ENCODE assay signal across 18 cellular contexts in genomic region chr5:169917425-169917824, GRCh38.
DNase-seq lines count a peak whose midpoint lies in the region; ATAC-seq, FAIRE-seq and TF ChIP-seq lines count a peak whose summit lies in the region.
"Had no signal": no experiment of that assay in that cellular context is flagged by ENCODE, and none has a peak within 500 bp of the region (broad histone marks: within the 10 kb centered on the region; RNA-seq: fewer than 3 reads in every experiment).

No MANE protein-coding gene starts in this region.

- H3K36me3 ChIP-seq in IMR-90 (ENCODE audit: control insufficient read depth, insufficient read depth, low read length) = no peaks in the 10 kb centered on the region
- no peaks in the 10 kb centered on the region for H3K36me3 ChIP-seq in K562 (ENCODE audit: control insufficient read depth, insufficient read depth, low read length)
- no peaks in the 10 kb centered on the region for H3K36me3 ChIP-seq in mesenchymal stem cell (ENCODE audit: control insufficient read depth in 1 of 2, insufficient read depth in 2 of 2, low read depth in 1 of 2, low read length in 2 of 2)

- H4K20me1 ChIP-seq in IMR-90 (ENCODE audit: insufficient read depth, low read length) = 0 out of 2 replicates have a peak, but pooled peaks cover 4% of the 10 kb centered on the region
- no peaks in the 10 kb centered on the region for H4K20me1 ChIP-seq in K562 (replicated peaks; ENCODE audit: control insufficient read depth, insufficient read depth, low read length)

- CTCF ChIA-PET in IMR-90 (lab: Yijun Ruan, JAX) = interaction anchor here (1.3 kb wide), 1 partner anchor 63 kb away, joined by 4 read pairs; the partner anchor contains the start of gene INSYN2B
- CTCF ChIA-PET in K562 (lab: Yijun Ruan, JAX; ENCODE audit: low intra/inter-chr PET ratio) = no interaction called here

- TF ChIP-seq RAD21 in IMR-90 (IDR thresholded peaks at IDR 0.05; ENCODE audit: low read length) = no peak
- TF ChIP-seq RAD21 in K562 (CRISPR knock-in tag; conservative IDR thresholded peaks at IDR 0.05 in 1 of 2, IDR thresholded peaks at IDR 0.05 in 1 of 2) = no peak

- no peak overlapping the region for H3K18ac ChIP-seq in IMR-90 (ENCODE audit: low read depth, low read length)
- H3K18ac ChIP-seq in mesenchymal stem cell (ENCODE audit: low read depth in 1 of 2, low read length in 2 of 2) = no peak overlapping the region

- no peak overlapping the region for H2BK5ac ChIP-seq in IMR-90 (ENCODE audit: low read depth, low read length, poor library complexity, severe bottlenecking)
- no peak overlapping the region for H2BK5ac ChIP-seq in mesenchymal stem cell (ENCODE audit: low read depth, low read length, poor library complexity, severe bottlenecking)

- no peaks in the 10 kb centered on the region for H3K27me3 ChIP-seq in IMR-90 (ENCODE audit: control insufficient read depth, insufficient read depth, low read length)
- peaks cover 0 to 4% of the 10 kb centered on the region in 2 experiments; a peak in 1 of 5 replicates for H3K27me3 ChIP-seq in K562 (ENCODE audit: control insufficient read depth in 2 of 2, insufficient read depth in 2 of 2, low read length in 2 of 2)
- H3K27me3 ChIP-seq in mesenchymal stem cell (ENCODE audit: control insufficient read depth in 1 of 2, insufficient read depth in 1 of 2, low read length in 2 of 2) = no peaks in the 10 kb centered on the region

- H3K4me1 Mint-ChIP-seq in activated naive CD8-positive, alpha-beta T cell (ENCODE audit: low read depth) = peaks cover 4% of the 10 kb centered on the region
- no peaks in the 10 kb centered on the region for H3K4me1 Mint-ChIP-seq in activated naive CD8-positive, alpha-beta T cell treated with anti-CD3 and anti-CD28 coated beads for 36 hours

- no peaks in the 10 kb centered on the region for H3K9me3 Mint-ChIP-seq in activated naive CD8-positive, alpha-beta T cell (ENCODE audit: low read depth)
- H3K9me3 Mint-ChIP-seq in activated naive CD8-positive, alpha-beta T cell treated with anti-CD3 and anti-CD28 coated beads for 36 hours = no peaks in the 10 kb centered on the region
- H3K9me3 Mint-ChIP-seq: CD4-positive, alpha-beta T cell; H9 had no signal

- H3K4me2 ChIP-seq in IMR-90 (ENCODE audit: low read depth, low read length) = no peak overlapping the region
- no peak overlapping the region for H3K4me2 ChIP-seq in K562 (ENCODE audit: insufficient read depth, low read length)
- H3K4me2 ChIP-seq in mesenchymal stem cell (ENCODE audit: low read length, poor library complexity, severe bottlenecking) = no peak overlapping the region

- H3K27ac ChIP-seq in IMR-90 (ENCODE audit: insufficient read depth, low read length) (no peak overlapping the region), K562 (ENCODE audit: extremely low read depth, low read depth, low read length) (no peak overlapping the region), mesenchymal stem cell (ENCODE audit: low read length, poor library complexity, severe bottlenecking) (no peak overlapping the region)
- H3K27ac ChIP-seq: C4-2B had no signal

- H2AK9ac ChIP-seq in IMR-90 (replicated peaks; ENCODE audit: low read depth, low read length, poor library complexity) = no peak overlapping the region

- H3K79me2 ChIP-seq in K562 (ENCODE audit: control insufficient read depth, insufficient read depth, low read length) = no peaks in the 10 kb centered on the region

- H3K9ac ChIP-seq in IMR-90 (ENCODE audit: low read depth, low read length) (no peak overlapping the region), K562 (ENCODE audit: insufficient read depth in 1 of 2, low read depth in 2 of 2, low read length in 2 of 2) (no peak overlapping the region), mesenchymal stem cell (ENCODE audit: low read length) (no peak overlapping the region)

- in situ Hi-C loops in IMR-90 (cut with MboI; ENCODE audit: low sequenced_read_pairs) (no loop called here), K562 (cut with MboI) (no loop called here)

- dilution Hi-C loops in IMR-90 (cut with HindIII; ENCODE audit: low sequenced_read_pairs, unreplicated experiment) = no loop called here

- H4K91ac ChIP-seq in IMR-90 (ENCODE audit: insufficient read depth, low read depth, low read length) = no peak overlapping the region
- H4K91ac ChIP-seq in mesenchymal stem cell (ENCODE audit: low read length) = no peak overlapping the region

- H4K5ac ChIP-seq in IMR-90 (ENCODE audit: low read depth, low read length) = no peak overlapping the region

- H2AK5ac ChIP-seq in IMR-90 (ENCODE audit: low read depth, low read length) (no peak overlapping the region), mesenchymal stem cell (ENCODE audit: low read length, severe bottlenecking) (no peak overlapping the region)

- H3K23ac ChIP-seq in IMR-90 (ENCODE audit: low read depth, low read length) = no peak overlapping the region
- H3K23ac ChIP-seq in mesenchymal stem cell (ENCODE audit: low read length in 2 of 2) = no peak overlapping the region

- H3K4ac ChIP-seq in IMR-90 (ENCODE audit: low read depth, low read length) (no peak overlapping the region), mesenchymal stem cell (ENCODE audit: low read depth in 1 of 2, low read length in 2 of 2) (no peak overlapping the region)

- peaks cover 8 to 24% of the 10 kb centered on the region in 2 experiments; a peak in 3 of 4 replicates for H3K79me1 ChIP-seq in IMR-90 (ENCODE audit: low read depth in 1 of 2, low read length in 2 of 2)
- H3K79me1 ChIP-seq in mesenchymal stem cell (replicated peaks; ENCODE audit: low read length, poor library complexity, severe bottlenecking) = peaks cover 4% of the 10 kb centered on the region

- H3K27me3 Mint-ChIP-seq in activated naive CD8-positive, alpha-beta T cell = no peaks in the 10 kb centered on the region
- no peaks in the 10 kb centered on the region for H3K27me3 Mint-ChIP-seq in activated naive CD8-positive, alpha-beta T cell treated with anti-CD3 and anti-CD28 coated beads for 36 hours
- H3K27me3 Mint-ChIP-seq: CD4-positive, alpha-beta T cell had no signal

- H2BK20ac ChIP-seq in IMR-90 (ENCODE audit: low read depth, low read length) = no peak overlapping the region

- no peak overlapping the region for H2BK120ac ChIP-seq in IMR-90 (ENCODE audit: low read depth, low read length)
- H2BK120ac ChIP-seq in mesenchymal stem cell (ENCODE audit: low read depth, low read length) = no peak overlapping the region

- no peak overlapping the region for H2BK15ac ChIP-seq in IMR-90 (ENCODE audit: low read depth, low read length)
- no peak overlapping the region for H2BK15ac ChIP-seq in mesenchymal stem cell (ENCODE audit: low read depth, poor library complexity, severe bottlenecking)

- no peak overlapping the region for H3K14ac ChIP-seq in IMR-90 (replicated peaks; ENCODE audit: low read depth, low read length)
- H3K14ac ChIP-seq in mesenchymal stem cell (ENCODE audit: low read length in 2 of 2) = no peak overlapping the region

- H3K9me1 ChIP-seq in IMR-90 (ENCODE audit: insufficient read depth, low read length) (no peaks in the 10 kb centered on the region), K562 (ENCODE audit: control insufficient read depth, insufficient read depth, low read length) (no peaks in the 10 kb centered on the region)

- peaks cover 4% of the 10 kb centered on the region; the same call in 1 of the 2 replicates for H3K4me1 ChIP-seq in IMR-90 (ENCODE audit: control insufficient read depth, insufficient read depth, low read length)
- H3K4me1 ChIP-seq in K562 (replicated peaks in 1 of 2; ENCODE audit: control insufficient read depth in 2 of 2, insufficient read depth in 2 of 2, low read length in 2 of 2) = no peaks in the 10 kb centered on the region
- H3K4me1 ChIP-seq in mesenchymal stem cell (ENCODE audit: control insufficient read depth, insufficient read depth, low read depth, low read length) = peaks cover 4% of the 10 kb centered on the region

- WGBS in IMR-90 (ENCODE audit: extremely low coverage in 2 of 2, insufficient read length in 1 of 2), 2 experiments = 86% methylated on average over 2 of the region's 2 CpGs; no CpG with 5 or more reads in 1 of the 2 experiments
- WGBS in K562 (ENCODE audit: insufficient coverage, low coverage, missing lambda C conversion rate) = 0% methylated on average over 2 of the region's 2 CpGs
- 98% methylated on average over 2 of the region's 2 CpGs for WGBS in mesenchymal stem cell

- H3K4me3 ChIP-seq in IMR-90 (ENCODE audit: insufficient read depth, low read depth, low read length) (no peak overlapping the region), K562 (no peak overlapping the region), mesenchymal stem cell (ENCODE audit: insufficient read depth in 1 of 2, low read depth in 1 of 2, low read length in 2 of 2) (no peak overlapping the region)

- TF ChIP-seq CTCF in IMR-90 (conservative IDR thresholded peaks at IDR 0.05; ENCODE audit: low read depth, low read length) (no peak), K562 (IDR thresholded peaks at IDR 0.05 in 2 of 3, conservative IDR thresholded peaks at IDR 0.05 in 1 of 3; ENCODE audit: insufficient read depth in 2 of 3, low read depth in 1 of 3, low read length in 3 of 3) (no peak)

- H3K56ac ChIP-seq in IMR-90 (ENCODE audit: extremely low read depth, insufficient read depth, low read length) = no peak overlapping the region

- BruUV-seq in IMR-90 (replicated peaks; lab: Mats Ljungman, UMichigan) (no TSS peak), K562 (replicated peaks; lab: Mats Ljungman, UMichigan) (no TSS peak)

- intact Hi-C loops in IMR-90 (cut with micrococcal nuclease) (no loop called here), K562 (cut with micrococcal nuclease) (no loop called here)

- peak overlapping the region; percentile 13 for H3K27ac Mint-ChIP-seq in activated naive CD8-positive, alpha-beta T cell
- no peak overlapping the region for H3K27ac Mint-ChIP-seq in activated naive CD8-positive, alpha-beta T cell treated with anti-CD3 and anti-CD28 coated beads for 36 hours
- H3K27ac Mint-ChIP-seq: CD4-positive, alpha-beta T cell; H9 had no signal

- H3K4me3 Mint-ChIP-seq in activated naive CD8-positive, alpha-beta T cell = no peak overlapping the region
- no peak overlapping the region for H3K4me3 Mint-ChIP-seq in activated naive CD8-positive, alpha-beta T cell treated with anti-CD3 and anti-CD28 coated beads for 36 hours
- H3K4me3 Mint-ChIP-seq: CD4-positive, alpha-beta T cell; H9 had no signal

- H2AFZ ChIP-seq in IMR-90 (replicated peaks; ENCODE audit: low read length, poor library complexity) = no peak overlapping the region
- H2AFZ ChIP-seq in K562 (ENCODE audit: low read depth, low read length) = no peak overlapping the region
- H2AFZ ChIP-seq in mesenchymal stem cell (ENCODE audit: low read depth, low read length) = no peak overlapping the region

- peaks cover 13% of the 10 kb centered on the region for H3K36me3 Mint-ChIP-seq in activated naive CD8-positive, alpha-beta T cell
- H3K36me3 Mint-ChIP-seq in activated naive CD8-positive, alpha-beta T cell treated with anti-CD3 and anti-CD28 coated beads for 36 hours = peaks cover 10% of the 10 kb centered on the region

- no peak overlapping the region for H2BK12ac ChIP-seq in mesenchymal stem cell (ENCODE audit: low read length in 2 of 2)

- ATAC-seq in IMR-90 (ENCODE audit: low read depth) (no peak), K562 (no peak)

- no peak for TF ChIP-seq EP300 in K562 (IDR thresholded peaks at IDR 0.05; ENCODE audit: low read length)

- POLR2A ChIA-PET in IMR-90 (lab: Charles Lee; ENCODE audit: unreplicated experiment) = no interaction called here
- POLR2A ChIA-PET in K562 (lab: Yijun Ruan, JAX) = no interaction called here

- no peak overlapping the region for H4K8ac ChIP-seq in IMR-90 (ENCODE audit: low read depth in 2 of 2, low read length in 2 of 2)
- no peak overlapping the region for H4K8ac ChIP-seq in mesenchymal stem cell (ENCODE audit: low read length)

- no peak for TF ChIP-seq POLR2A in IMR-90 (IDR thresholded peaks at IDR 0.05; ENCODE audit: low read depth, low read length)
- no peak for TF ChIP-seq POLR2A in K562 (conservative IDR thresholded peaks at IDR 0.05)

- H3K9me3 ChIP-seq in IMR-90 (ENCODE audit: control insufficient read depth, insufficient read depth, low read length) = no peaks in the 10 kb centered on the region
- no peaks in the 10 kb centered on the region for H3K9me3 ChIP-seq in K562 (replicated peaks; ENCODE audit: control insufficient read depth, insufficient read depth, low read depth, low read length)
- H3K9me3 ChIP-seq in mesenchymal stem cell (ENCODE audit: control insufficient read depth, low read length) = no peaks in the 10 kb centered on the region

- no peak for DNase-seq in activated naive CD8-positive, alpha-beta T cell treated with anti-CD3 and anti-CD28 coated beads for 36 hours
- DNase-seq in IMR-90 = no peak
- DNase-seq in K562 (ENCODE audit: extremely low read depth in 1 of 4, low spot score in 3 of 4) = no peak
- peak; percentile 26 for DNase-seq in mesenchymal stem cell
- no peak for DNase-seq in NCI-H82 treated with DMSO at 0.1 percent for 48 hours (lab: John Stamatoyannopoulos, UW; ENCODE audit: unreplicated experiment)
- DNase-seq in SW480 (ENCODE audit: low spot score) = no peak
- no peak for DNase-seq in effector CD8-positive, alpha-beta T cell (lab: John Stamatoyannopoulos, UW)
- DNase-seq: AML-193; CD4-positive, alpha-beta T cell; DMS153; DMS79; GF-D8; GOT3; H9; KBM-7 had no signal

- no peak for FAIRE-seq in K562 (lab: Jason Lieb, UNC)
- FAIRE-seq: A204.1 had no signal
